In genomic region chr11:47879259-47880184, GRCh38 we compare ENCODE assay signal across 16 cellular contexts. TPM values are rescaled to one million over a fixed set of nuclear protein-coding genes. Genes with fewer than 3 reads are reported as not detected.
DNase-seq lines count a peak whose midpoint lies in the region; ATAC-seq and TF ChIP-seq lines count a peak whose summit lies in the region.
"Had no signal": no experiment of that assay in that cellular context is flagged by ENCODE, and none has a peak within 500 bp of the region (broad histone marks: within the 10 kb centered on the region; RNA-seq: fewer than 3 reads in every experiment).

No MANE protein-coding gene starts in this region.

- peak; percentile 79 for ATAC-seq in GM19395 (IDR thresholded peaks at IDR 0.05; ENCODE audit: unreplicated experiment)
- peak; percentile 52 for ATAC-seq in HG03460 (IDR thresholded peaks at IDR 0.05; ENCODE audit: unreplicated experiment)
- ATAC-seq in activated B cell treated with CpG ODN at 0.5 μM for 24 hours (ENCODE audit: low read depth) = peak; percentile 66
- ATAC-seq: activated CD4-positive, CD25-positive, alpha-beta regulatory T cell treated with anti-CD3 and anti-CD28 coated beads, Interleukin-2, amount 50 U/mL, for 24 hours; left ventricle myocardium superior had no signal

- H3K4me1 Mint-ChIP-seq in activated B cell treated with CpG ODN at 0.5 μM for 24 hours = peaks cover 25% of the 10 kb centered on the region
- H3K4me1 Mint-ChIP-seq in osteocyte (ENCODE audit: unreplicated experiment) = peaks cover 3% of the 10 kb centered on the region
- H3K4me1 Mint-ChIP-seq: nephron progenitor cell had no signal

- H3K36me3 Mint-ChIP-seq in activated B cell treated with CpG ODN at 0.5 μM for 24 hours (ENCODE audit: low read depth) (peaks cover 2% of the 10 kb centered on the region), osteocyte (ENCODE audit: unreplicated experiment) (no peaks in the 10 kb centered on the region)

- TF ChIP-seq CTCF in GM12865 (IDR thresholded peaks at IDR 0.05; ENCODE audit: insufficient read depth, low read depth, low read length, missing control alignments) (no peak), activated B cell treated with CpG ODN at 0.5 μM for 24 hours (IDR thresholded peaks at IDR 0.05) (no peak), osteocyte (IDR thresholded peaks at IDR 0.05) (no peak), GM13976 (IDR thresholded peaks at IDR 0.05; ENCODE audit: borderline replicate concordance, control extremely low read depth, extremely low read depth, insufficient read depth, missing control alignments) (no peak)

- H3K9me3 Mint-ChIP-seq in activated B cell treated with CpG ODN at 0.5 μM for 24 hours (peaks cover 7% of the 10 kb centered on the region), osteocyte (ENCODE audit: unreplicated experiment) (peaks cover 14% of the 10 kb centered on the region)

- H3K4me3 ChIP-seq in GM12865 (ENCODE audit: low read depth, low read length) = no peak overlapping the region
- H3K4me3 ChIP-seq: colonic mucosa had no signal

- CTCF ChIA-PET in activated B cell treated with CpG ODN at 0.5 μM for 24 hours (lab: Charles Lee) = interaction anchor here (0.6 kb wide), 1 partner anchor 14 kb away, joined by 3 read pairs; no protein-coding TSS in a partner anchor

- H3K27me3 Mint-ChIP-seq in activated B cell treated with CpG ODN at 0.5 μM for 24 hours = no peaks in the 10 kb centered on the region
- no peaks in the 10 kb centered on the region for H3K27me3 Mint-ChIP-seq in osteocyte (ENCODE audit: unreplicated experiment)
- H3K27me3 Mint-ChIP-seq: activated T-cell treated with anti-CD3 and anti-CD28 coated beads, Interleukin-2, amount 50 U/mL, for 24 hours had no signal

- intact Hi-C loops in activated B cell treated with CpG ODN at 0.5 μM for 24 hours (cut with micrococcal nuclease) = loop anchor here (2.0 kb wide), 1 partner anchor 17 kb away; no protein-coding TSS in a partner anchor

- POLR2A ChIA-PET in activated B cell treated with CpG ODN at 0.5 μM for 24 hours (lab: Charles Lee) = interaction anchor here (0.6 to 2.4 kb wide), 6 partner anchors 8 to 230 kb away, joined by 3 to 18 read pairs (median 3); no protein-coding TSS in a partner anchor

- DNase-seq in GM12865 (ENCODE audit: low read depth) (peak; percentile 56), activated B cell treated with CpG ODN at 0.5 μM for 24 hours (no peak), DMS153 treated with DMSO at 0.1 percent for 48 hours (lab: John Stamatoyannopoulos, UW; ENCODE audit: unreplicated experiment) (no peak), OCI-M1 (lab: John Stamatoyannopoulos, UW) (no peak), osteocyte (ENCODE audit: extremely low spot score, unreplicated experiment) (no peak), GM13976 (ENCODE audit: low spot score) (no peak)
- DNase-seq: activated T-cell treated with anti-CD3 and anti-CD28 coated beads, Interleukin-2, amount 50 U/mL, for 24 hours; colonic mucosa; DMS79; hippocampal formation; left ventricle myocardium superior; NCI-H2107; nephron progenitor cell had no signal

- H3K4me3 Mint-ChIP-seq in activated B cell treated with CpG ODN at 0.5 μM for 24 hours (peak overlapping the region; percentile 0), osteocyte (ENCODE audit: unreplicated experiment) (no peak overlapping the region)
- H3K4me3 Mint-ChIP-seq: activated T-cell treated with anti-CD3 and anti-CD28 coated beads, Interleukin-2, amount 50 U/mL, for 24 hours; nephron progenitor cell had no signal

- in situ Hi-C loops in GM13976 (cut with MboI; ENCODE audit: low sequenced_read_pairs, unreplicated experiment) = no loop called here

- H3K27ac Mint-ChIP-seq in activated B cell treated with CpG ODN at 0.5 μM for 24 hours (peak overlapping the region; percentile 72), osteocyte (ENCODE audit: unreplicated experiment) (no peak overlapping the region)
- H3K27ac Mint-ChIP-seq: activated T-cell treated with anti-CD3 and anti-CD28 coated beads, Interleukin-2, amount 50 U/mL, for 24 hours; nephron progenitor cell had no signal

RNA-seq across cellular contexts. Expression of gene NUP160, which starts 31.4 kb away (rescaled TPM):
- total RNA-seq in activated B cell treated with CpG ODN at 0.5 μM for 24 hours (53.2 and 70.8 TPM in 2 replicates), osteocyte (28.3 TPM in 2 replicates)
